In the genomic region with DNA sequence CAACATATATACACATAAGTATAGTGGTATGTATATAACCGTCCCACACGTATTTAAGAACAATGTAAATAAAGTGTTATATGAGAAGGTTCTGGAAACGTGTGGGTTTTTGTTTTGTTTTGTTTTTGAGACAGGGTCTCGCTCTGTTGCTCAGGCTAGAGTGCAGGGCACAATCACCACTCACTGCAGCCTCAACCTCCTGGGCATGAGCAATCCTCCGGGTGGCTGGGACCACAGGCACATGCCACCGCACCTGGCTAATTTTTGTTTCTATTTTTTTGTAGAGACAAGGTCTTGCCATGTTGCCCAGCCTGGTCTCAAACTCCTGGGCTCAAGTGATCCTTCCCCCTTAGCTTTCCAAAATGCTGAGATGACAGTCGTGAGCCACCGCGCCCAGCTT, we compare ENCODE assay signal across 19 cellular contexts. TPM values are rescaled to one million over a fixed set of nuclear protein-coding genes. Genes with fewer than 3 reads are reported as not detected.
DNase-seq lines count a peak whose midpoint lies in the region; ATAC-seq, FAIRE-seq and TF ChIP-seq lines count a peak whose summit lies in the region.
"Had no signal": no experiment of that assay in that cellular context is flagged by ENCODE, and none has a peak within 500 bp of the region (broad histone marks: within the 10 kb centered on the region; RNA-seq: fewer than 3 reads in every experiment).

No MANE protein-coding gene starts in this region.

- no peak for TF ChIP-seq RAD21 in K562 (CRISPR knock-in tag; conservative IDR thresholded peaks at IDR 0.05 in 1 of 2, IDR thresholded peaks at IDR 0.05 in 1 of 2)

- intact Hi-C loops in K562 (cut with micrococcal nuclease) (no loop called here), testis (cut with DNase I; ENCODE audit: low total_unique reads) (no loop called here), adrenal gland (cut with DNase I) (loop anchor here in 1 of 2 donors (10.0 kb wide), 1 partner anchor 225 kb away; no protein-coding TSS in a partner anchor)

- CTCF ChIA-PET in K562 (lab: Yijun Ruan, JAX; ENCODE audit: low intra/inter-chr PET ratio) = no interaction called here

- WGBS in K562 (ENCODE audit: insufficient coverage, low coverage, missing lambda C conversion rate) = 83% methylated on average over 9 of the region's 9 CpGs
- 79 to 87% methylated on average over 9 of the region's 9 CpGs for WGBS in testis, 2 donors
- WGBS in adrenal gland, 4 donors = 92 to 94% (median 94%) methylated on average over 9 of the region's 9 CpGs

- no peak for FAIRE-seq in K562 (lab: Jason Lieb, UNC)
- FAIRE-seq: bronchial epithelial cell had no signal

- H3K36me3 Mint-ChIP-seq in activated naive CD4-positive, alpha-beta T cell treated with anti-CD3 and anti-CD28 coated beads, Interleukin-2, amount 50 U/mL, for 72 hours = no peaks in the 10 kb centered on the region

- POLR2A ChIA-PET in K562 (lab: Yijun Ruan, JAX) = interaction anchor here (0.8 to 2.0 kb wide), 6 partner anchors 8 to 221 kb away, joined by 3 to 9 read pairs (median 5); partner anchors contain the start of gene YWHAQ

- H3K4me2 ChIP-seq in Karpas-422 (ENCODE audit: low read depth, low read length, poor library complexity, severe bottlenecking) (peak overlapping the region; percentile 90), K562 (ENCODE audit: insufficient read depth, low read length) (no peak overlapping the region)
- H3K4me2 ChIP-seq: hepatocyte had no signal

- H3K9ac ChIP-seq in Karpas-422 (ENCODE audit: low read length) (peak overlapping the region; percentile 54), K562 (ENCODE audit: insufficient read depth in 1 of 2, low read depth in 2 of 2, low read length in 2 of 2) (no peak overlapping the region)

- H3K27ac ChIP-seq in Karpas-422 (ENCODE audit: low read length) = peak overlapping the region; percentile 94
- H3K27ac ChIP-seq in K562 (ENCODE audit: extremely low read depth, low read depth, low read length) = no peak overlapping the region
- peak overlapping the region; percentile 19 to 72 for H3K27ac ChIP-seq in testis
- H3K27ac ChIP-seq in adrenal gland = no peak overlapping the region
- H3K27ac ChIP-seq: hepatocyte, WERI-Rb-1 had no signal

- no peaks in the 10 kb centered on the region for H3K9me3 ChIP-seq in Karpas-422 (ENCODE audit: low read length)
- no peaks in the 10 kb centered on the region for H3K9me3 ChIP-seq in K562 (replicated peaks; ENCODE audit: control insufficient read depth, insufficient read depth, low read depth, low read length)
- H3K9me3 ChIP-seq in testis = no peaks in the 10 kb centered on the region
- no peaks in the 10 kb centered on the region for H3K9me3 ChIP-seq in adrenal gland (replicated peaks in 1 of 3)

- H3K79me2 ChIP-seq in Karpas-422 (ENCODE audit: low read length) = peaks cover 99% of the 10 kb centered on the region
- peaks cover 95% of the 10 kb centered on the region for H3K79me2 ChIP-seq in K562 (ENCODE audit: control insufficient read depth, insufficient read depth, low read length)

- in situ Hi-C loops in K562 (cut with MboI) = no loop called here

- no TSS peak for BruUV-seq in K562 (replicated peaks; lab: Mats Ljungman, UMichigan)

- TF ChIP-seq EP300 in K562 (IDR thresholded peaks at IDR 0.05; ENCODE audit: low read length) = no peak

- no peaks in the 10 kb centered on the region for H3K9me3 Mint-ChIP-seq in activated naive CD4-positive, alpha-beta T cell treated with anti-CD3 and anti-CD28 coated beads, Interleukin-2, amount 50 U/mL, for 72 hours
- H3K9me3 Mint-ChIP-seq: activated naive CD4-positive, alpha-beta T cell treated with anti-CD3 and anti-CD28 coated beads for 36 hours; stimulated activated effector memory CD8-positive, alpha-beta T cell treated with anti-CD3 and anti-CD28 coated beads, Interleukin-12 subunit alpha, Interleukin-12 subunit beta, amount 100 ng/mL, for 72 hours had no signal

- H3K27ac Mint-ChIP-seq in activated naive CD4-positive, alpha-beta T cell treated with anti-CD3 and anti-CD28 coated beads, Interleukin-2, amount 50 U/mL, for 72 hours = peak overlapping the region; percentile 44 to 77
- H3K27ac Mint-ChIP-seq: activated naive CD4-positive, alpha-beta T cell treated with anti-CD3 and anti-CD28 coated beads for 36 hours had no signal

- H3K4me3 ChIP-seq in Karpas-422 (ENCODE audit: low read length) = peak overlapping the region; percentile 46
- H3K4me3 ChIP-seq in K562 = no peak overlapping the region
- H3K4me3 ChIP-seq in testis = no peak overlapping the region
- no peak overlapping the region for H3K4me3 ChIP-seq in adrenal gland
- H3K4me3 ChIP-seq: hepatocyte, skin epidermis had no signal

- TF ChIP-seq POLR2A in K562 (conservative IDR thresholded peaks at IDR 0.05) (no peak), testis (IDR thresholded peaks at IDR 0.05) (no peak), adrenal gland (IDR thresholded peaks at IDR 0.05) (no peak)

- TF ChIP-seq CTCF in K562 (IDR thresholded peaks at IDR 0.05 in 2 of 3, conservative IDR thresholded peaks at IDR 0.05 in 1 of 3; ENCODE audit: insufficient read depth in 2 of 3, low read depth in 1 of 3, low read length in 3 of 3) (no peak), testis (IDR thresholded peaks at IDR 0.05) (no peak), adrenal gland (IDR thresholded peaks at IDR 0.05) (no peak)

- DNase-seq in activated naive CD4-positive, alpha-beta T cell treated with anti-CD3 and anti-CD28 coated beads, Interleukin-2, amount 50 U/mL, for 72 hours (ENCODE audit: low spot score in 2 of 2) = no peak
- DNase-seq in activated naive CD4-positive, alpha-beta T cell treated with anti-CD3 and anti-CD28 coated beads, Interleukin-2, amount 50 U/mL, for 16 hours = no peak
- DNase-seq in Karpas-422 (peak; percentile 57), K562 (ENCODE audit: extremely low read depth in 1 of 4, low spot score in 3 of 4) (no peak), testis (no peak), SK-N-DZ (ENCODE audit: low spot score) (no peak), adrenal gland (no peak)
- DNase-seq in activated effector memory CD4-positive, alpha-beta T cell treated with Interleukin-2 at 50 U/mL for 16 hours = no peak
- DNase-seq: activated CD8-positive, alpha-beta memory T cell treated with anti-CD3 and anti-CD28 coated beads, Interleukin-2, amount 10 ng/mL, durations not matched to agents 7 days and 5 days; activated naive CD4-positive, alpha-beta T cell treated with anti-CD3 and anti-CD28 coated beads for 36 hours; EL; midbrain; NCI-H1048; T-helper 1 cell; WERI-Rb-1 had no signal

- H4K20me1 ChIP-seq in Karpas-422 (ENCODE audit: insufficient read depth, low read depth, low read length) (no peaks in the 10 kb centered on the region), K562 (replicated peaks; ENCODE audit: control insufficient read depth, insufficient read depth, low read length) (peaks cover 8% of the 10 kb centered on the region; the same call in 1 of the 2 replicates)

- no peaks in the 10 kb centered on the region for H3K9me2 ChIP-seq in Karpas-422 (replicated peaks; ENCODE audit: insufficient read depth, low read length)

- H3K27me3 ChIP-seq in Karpas-422 (ENCODE audit: low read length) (no peaks in the 10 kb centered on the region), K562 (ENCODE audit: control insufficient read depth in 2 of 2, insufficient read depth in 2 of 2, low read length in 2 of 2) (no peaks in the 10 kb centered on the region), testis (no peaks in the 10 kb centered on the region), adrenal gland (no peaks in the 10 kb centered on the region)
- H3K27me3 ChIP-seq: hepatocyte had no signal

- H2AFZ ChIP-seq in Karpas-422 (ENCODE audit: low read length) (no peak overlapping the region), K562 (ENCODE audit: low read depth, low read length) (no peak overlapping the region)
- H2AFZ ChIP-seq: hepatocyte had no signal

- no peak for ATAC-seq in activated naive CD4-positive, alpha-beta T cell treated with anti-CD3 and anti-CD28 coated beads, Interleukin-2, amount 50 U/mL, for 72 hours
- no peak for ATAC-seq in K562
- ATAC-seq: stimulated activated effector memory CD8-positive, alpha-beta T cell treated with anti-CD3 and anti-CD28 coated beads, Interleukin-12 subunit alpha, Interleukin-12 subunit beta, amount 100 ng/mL, for 72 hours had no signal

- peaks cover 99% of the 10 kb centered on the region for H3K4me1 ChIP-seq in Karpas-422 (ENCODE audit: low read length)
- H3K4me1 ChIP-seq in K562 (replicated peaks in 1 of 2; ENCODE audit: control insufficient read depth in 2 of 2, insufficient read depth in 2 of 2, low read length in 2 of 2) = peaks cover 9 to 26% of the 10 kb centered on the region in 2 experiments; a peak in 4 of 5 replicates
- peaks cover 53% of the 10 kb centered on the region for H3K4me1 ChIP-seq in testis
- peaks cover 29 to 90% of the 10 kb centered on the region in 2 donors for H3K4me1 ChIP-seq in adrenal gland (replicated peaks in 1 of 2)

- no peaks in the 10 kb centered on the region for H3K9me1 ChIP-seq in K562 (ENCODE audit: control insufficient read depth, insufficient read depth, low read length)

- no peaks in the 10 kb centered on the region for H3K36me3 ChIP-seq in Karpas-422 (ENCODE audit: insufficient read depth, low read length)
- H3K36me3 ChIP-seq in K562 (ENCODE audit: control insufficient read depth, insufficient read depth, low read length) = no peaks in the 10 kb centered on the region
- H3K36me3 ChIP-seq in testis (ENCODE audit: low read depth, missing control alignments) = no peaks in the 10 kb centered on the region
- no peaks in the 10 kb centered on the region for H3K36me3 ChIP-seq in adrenal gland (replicated peaks in 1 of 2)

RNA-seq across cellular contexts. Expression of gene ADAM17, which starts 6.2 kb away (rescaled TPM):
- total RNA-seq in activated naive CD4-positive, alpha-beta T cell treated with anti-CD3 and anti-CD28 coated beads, Interleukin-2, amount 50 U/mL, for 72 hours = 10 to 100 TPM; 14.4 to 36.5 TPM
- total RNA-seq in Karpas-422 (2014; rRNA removed; shearing (Covaris generic); ENCODE audit: low replicate concordance) = 36.6 and 39.8 TPM in 2 replicates
- 65.9 and 125 TPM in 2 replicates for total RNA-seq in K562 (2011; cell fraction: chromatin; rRNA removed; ENCODE audit: low replicate concordance)
- 40.0 and 49.9 TPM in 2 replicates for total RNA-seq in K562 (2011; cell fraction: nucleolus; rRNA removed)
- total RNA-seq in K562 (2011; cell fraction: nucleoplasm; rRNA removed) = 73.1 and 114 TPM in 2 replicates
- total RNA-seq in K562 (2014; rRNA removed) (19.0 and 19.6 TPM in 2 replicates), K562 (2014; rRNA removed; fragmentation: Illumina TruSeq; extraction: Trizol) (28.1 and 33.7 TPM in 2 replicates), K562 (2015; rRNA removed; fragmentation: Illumina TruSeq; extraction: Trizol) (27.1 and 28.5 TPM in 2 replicates), K562 (2021) (27.9 and 30.0 TPM in 2 replicates), testis (10 to 100 TPM; 61.6 to 66.9 TPM), adrenal gland (10 to 100 TPM; 14.5 to 30.0 (median 22.3) TPM)
- polyA plus RNA-seq in K562 (2011; rRNA removed) (11.8 and 12.8 TPM in 2 replicates), K562 (2014; fragmentation: Illumina TruSeq; extraction: Trizol) (21.5 and 22.1 TPM in 2 replicates), K562 (2014; fragmentation: Nextera tagmentation; extraction: Ambion mirVana) (1 to 10 TPM; 5.8 to 7.8 TPM), K562 (2014; rRNA removed) (15.2 and 16.4 TPM in 2 replicates), testis (ENCODE audit: insufficient read depth, low read depth, low replicate concordance) (37.0 TPM), adrenal gland (10 to 100 TPM; 10.6 to 15.0 (median 12.3) TPM)
- 3.0 and 5.7 TPM in 2 replicates for polyA plus RNA-seq in K562 (2011; cell fraction: cytosol; rRNA removed)
- polyA plus RNA-seq in K562 (2011; cell fraction: nucleus; rRNA removed) = 13.6 and 15.4 TPM in 2 replicates
- polyA plus RNA-seq in K562 (2012) = 21.8 and 24.0 TPM in 2 replicates
- polyA minus RNA-seq in K562 (2011; rRNA and poly(A)+ RNA removed) = 41.0 and 44.7 TPM in 2 replicates
- polyA minus RNA-seq in K562 (2011; cell fraction: cytosol; rRNA and poly(A)+ RNA removed) = 9.7 and 12.0 TPM in 2 replicates
- 13.3 and 27.4 TPM in 2 replicates for polyA minus RNA-seq in K562 (2011; cell fraction: nucleus; rRNA and poly(A)+ RNA removed)
- polyA plus RNA-seq in SK-N-DZ (2014; cell fraction: cytosol; rRNA removed) = 25.0 and 26.8 TPM in 2 replicates
- 17.0 and 17.3 TPM in 2 replicates for polyA plus RNA-seq in SK-N-DZ (2014; cell fraction: nucleus; rRNA removed)

Comparison
In these comparisons a context has a peak if more than half of its experiments do, and no peak if none do; other contexts are left out.
1. H3K27ac ChIP-seq: peak in Karpas-422 (single experiment) and testis (2 of 2); none in K562 (single experiment) and adrenal gland (0 of 5).